7 cellular contexts compared by ENCODE assay signal in the genomic region with DNA sequence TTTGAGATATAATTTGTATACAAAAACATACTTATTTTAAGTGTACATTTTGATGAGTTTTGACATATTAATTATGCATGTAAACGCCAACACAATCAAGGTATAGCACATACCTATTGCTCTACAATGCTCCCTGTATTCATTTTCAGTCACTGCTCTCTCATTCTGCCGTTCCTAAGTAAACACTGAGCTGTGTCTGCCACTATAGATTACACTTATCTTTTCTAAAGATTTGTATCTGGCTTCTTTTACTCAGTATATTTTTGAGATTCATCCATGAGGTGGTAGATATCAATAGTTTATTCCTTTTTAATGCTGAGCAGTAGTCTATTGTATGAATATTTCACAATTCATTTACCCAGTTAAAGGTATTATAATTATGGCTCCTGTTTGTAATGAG. TPM values are rescaled to one million over a fixed set of nuclear protein-coding genes. Genes with fewer than 3 reads are reported as not detected.
"Had no signal": no experiment of that assay in that cellular context is flagged by ENCODE, and none has a peak within 500 bp of the region (broad histone marks: within the 10 kb centered on the region; RNA-seq: fewer than 3 reads in every experiment).

No MANE protein-coding gene starts in this region.

- H3K27ac ChIP-seq: HL-60, KMS-11 had no signal

- H3K9ac ChIP-seq: KMS-11 had no signal

- ATAC-seq: HepG2 had no signal

- H3K4me2 ChIP-seq: KMS-11 had no signal

- FAIRE-seq: HepG2, HTR-8/SVneo had no signal

- DNase-seq: IMR-90, KG1 had no signal

RNA-seq across cellular contexts. Expression of gene BACE1, which starts 50.3 kb away (rescaled TPM):
- polyA plus RNA-seq: IgD-negative memory B cell had no signal
